Comparison of ENCODE assay signal across 8 cellular contexts in the genomic region with DNA sequence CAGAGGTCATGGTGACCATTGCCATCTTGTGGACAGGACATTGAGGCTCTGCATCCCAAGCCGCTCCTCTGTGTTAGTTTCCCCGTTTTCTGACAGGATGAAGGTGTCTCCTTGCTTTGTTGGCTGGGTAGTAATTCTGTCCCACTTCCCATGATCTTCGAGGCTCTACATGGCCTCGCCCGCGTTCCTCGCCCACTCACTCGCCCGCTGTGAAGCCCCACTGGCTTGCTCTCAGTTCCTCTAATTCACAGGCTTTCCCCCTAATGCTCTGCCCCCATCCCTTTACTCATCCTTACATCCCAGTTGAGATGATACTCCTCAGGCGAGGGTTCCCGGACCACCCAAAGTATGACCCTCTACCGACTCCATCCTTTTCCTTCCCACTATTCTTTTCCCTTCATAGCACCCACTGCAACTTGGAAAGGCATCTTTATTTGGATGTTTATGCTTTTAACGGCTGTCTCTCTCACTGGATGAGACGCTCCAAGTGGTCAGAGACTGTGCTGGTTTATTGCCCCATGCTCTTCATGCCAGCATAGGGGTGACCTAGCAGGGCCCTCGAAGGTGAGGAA.
DNase-seq lines count a peak whose midpoint lies in the region; ATAC-seq and TF ChIP-seq lines count a peak whose summit lies in the region.

No MANE protein-coding gene starts in this region.

- H3K27ac ChIP-seq in RWPE2 (ENCODE audit: poor library complexity, severe bottlenecking), result peak overlapping the region; percentile 81

- H3K36me3 ChIP-seq in RWPE2 (ENCODE audit: low read depth), result peaks cover 33% of the 10 kb centered on the region

- DNase-seq in GM13976 (ENCODE audit: low spot score) (peak; percentile 60), RWPE2 (ENCODE audit: low spot score) (no peak), foreskin fibroblast (no peak), SHP77 treated with DMSO at 0.1 percent for 48 hours (lab: John Stamatoyannopoulos, UW) (no peak), HUDEP-2 (lab: John Stamatoyannopoulos, UW; ENCODE audit: unreplicated experiment in 76 of 76) (no peak), GF-D8 (lab: John Stamatoyannopoulos, UW) (no peak)
- DNase-seq in stimulated activated naive CD8-positive, alpha-beta T cell treated with anti-CD3 and anti-CD28 coated beads, Interleukin-15, Interleukin-2, amounts not matched to agents 100 U/mL and 50 U/mL, for 24 hours, result no peak

- ATAC-seq in HG02571 (IDR thresholded peaks at IDR 0.05; ENCODE audit: unreplicated experiment), result peak; percentile 12
- no peak for ATAC-seq in RWPE2 (ENCODE audit: low read depth)
- peak; percentile 0 for ATAC-seq in stimulated activated naive CD8-positive, alpha-beta T cell treated with anti-CD3 and anti-CD28 coated beads, Interleukin-15, Interleukin-2, amounts not matched to agents 100 U/mL and 50 U/mL, for 24 hours

- no peaks in the 10 kb centered on the region for H3K9me3 ChIP-seq in RWPE2 (ENCODE audit: severe bottlenecking)

- peaks cover 8% of the 10 kb centered on the region for H3K4me1 ChIP-seq in RWPE2 (ENCODE audit: insufficient read depth, poor library complexity, severe bottlenecking)

- in situ Hi-C loops in GM13976 (cut with MboI; ENCODE audit: low sequenced_read_pairs, unreplicated experiment), result no loop called here

- no peaks in the 10 kb centered on the region for H3K27me3 ChIP-seq in RWPE2 (ENCODE audit: insufficient read depth, poor library complexity, severe bottlenecking)

- TF ChIP-seq CTCF in GM13976 (IDR thresholded peaks at IDR 0.05; ENCODE audit: borderline replicate concordance, control extremely low read depth, extremely low read depth, insufficient read depth, missing control alignments) (no peak), RWPE2 (IDR thresholded peaks at IDR 0.05; ENCODE audit: poor library complexity, severe bottlenecking) (peak; percentile 78), foreskin fibroblast (IDR thresholded peaks at IDR 0.05; ENCODE audit: low read depth, low read length) (no peak)

- H3K4me3 ChIP-seq in RWPE2 (ENCODE audit: severe bottlenecking) (peak overlapping the region; percentile 80), foreskin fibroblast (ENCODE audit: low read depth in 1 of 2, low read length in 2 of 2) (peak overlapping the region; percentile 33 to 86)
